40 cellular contexts compared by ENCODE assay signal in the genomic region with DNA sequence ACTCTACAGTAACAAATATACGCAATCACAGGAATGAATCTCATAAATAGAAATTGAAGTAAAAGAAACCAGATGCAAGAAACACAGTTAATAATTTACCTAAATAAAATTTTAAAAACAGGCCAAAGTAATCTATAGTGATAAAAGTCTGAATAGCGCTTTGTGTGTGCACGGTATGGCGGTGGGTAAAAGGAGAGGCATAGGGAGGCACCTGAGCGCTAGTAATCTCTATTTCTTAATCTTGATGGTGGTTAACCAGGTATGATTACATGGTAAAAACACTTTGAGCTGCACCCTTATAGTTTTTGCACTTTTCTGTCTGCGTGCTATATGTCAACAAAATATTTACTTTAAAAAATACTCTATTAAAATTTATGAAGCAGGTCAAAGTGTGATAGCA.
"Had no signal": no experiment of that assay in that cellular context is flagged by ENCODE, and none has a peak within 500 bp of the region (broad histone marks: within the 10 kb centered on the region; RNA-seq: fewer than 3 reads in every experiment).

No MANE protein-coding gene starts in this region.

- H3K4me3 Mint-ChIP-seq: activated naive CD4-positive, alpha-beta T cell treated with anti-CD3 and anti-CD28 coated beads for 36 hours; activated naive CD4-positive, alpha-beta T cell treated with anti-CD3 and anti-CD28 coated beads, Interleukin-2, amount 10 ng/mL, durations not matched to agents 7 days and 5 days; activated naive CD4-positive, alpha-beta T cell treated with anti-CD3 and anti-CD28 coated beads, Interleukin-2, amount 50 U/mL, for 24 hours; activated naive CD8-positive, alpha-beta T cell; activated naive CD8-positive, alpha-beta T cell treated with anti-CD3 and anti-CD28 coated beads for 36 hours; activated naive CD8-positive, alpha-beta T cell treated with anti-CD3 and anti-CD28 coated beads, Interleukin-2, amount 10 ng/mL, durations not matched to agents 7 days and 5 days; activated naive CD8-positive, alpha-beta T cell treated with anti-CD3 and anti-CD28 coated beads, Interleukin-2, amount 50 U/mL, for 24 hours; activated T-cell treated with anti-CD3 and anti-CD28 coated beads, Interleukin-2, amount 50 U/mL, for 24 hours; activated T-cell treated with anti-CD3 and anti-CD28 coated beads, Interleukin-2, amount 50 U/mL, for 4 hours; activated T-cell treated with anti-CD3 and anti-CD28 coated beads, Interleukin-2, amount 50 U/mL, for 72 hours; activated T-helper 1 cell treated with anti-CD3 and anti-CD28 coated beads, Interleukin-12 subunit alpha, Interleukin-12 subunit beta, Interleukin-2, Interleukin-4 antibody, amounts not matched to agents 30 ng/mL and 10 ng/mL and 1 ng/mL, durations not matched to agents 14 hours and 24 hours and 36 hours; brain; central memory CD8-positive, alpha-beta T cell had no signal

- H3K9me3 ChIP-seq: adrenal gland, ascending aorta, body of pancreas, breast epithelium had no signal

- H3K27me3 Mint-ChIP-seq: activated naive CD4-positive, alpha-beta T cell treated with anti-CD3 and anti-CD28 coated beads, Interleukin-2, amount 10 ng/mL, durations not matched to agents 7 days and 5 days; activated naive CD4-positive, alpha-beta T cell treated with anti-CD3 and anti-CD28 coated beads, Interleukin-2, amount 50 U/mL, for 24 hours; activated naive CD8-positive, alpha-beta T cell; activated naive CD8-positive, alpha-beta T cell treated with anti-CD3 and anti-CD28 coated beads for 36 hours; activated naive CD8-positive, alpha-beta T cell treated with anti-CD3 and anti-CD28 coated beads, Interleukin-2, amount 10 ng/mL, durations not matched to agents 7 days and 5 days; activated naive CD8-positive, alpha-beta T cell treated with anti-CD3 and anti-CD28 coated beads, Interleukin-2, amount 50 U/mL, for 24 hours; activated T-cell treated with anti-CD3 and anti-CD28 coated beads, Interleukin-2, amount 50 U/mL, for 24 hours; brain; central memory CD8-positive, alpha-beta T cell had no signal

- FAIRE-seq: astrocyte, bronchial epithelial cell had no signal

- H3K27ac Mint-ChIP-seq: activated naive CD4-positive, alpha-beta T cell treated with anti-CD3 and anti-CD28 coated beads for 36 hours; activated naive CD4-positive, alpha-beta T cell treated with anti-CD3 and anti-CD28 coated beads, Interleukin-2, amount 10 ng/mL, durations not matched to agents 7 days and 5 days; activated naive CD4-positive, alpha-beta T cell treated with anti-CD3 and anti-CD28 coated beads, Interleukin-2, amount 50 U/mL, for 24 hours; activated naive CD4-positive, alpha-beta T cell treated with anti-CD3 and anti-CD28 coated beads, Interleukin-2, amount 50 U/mL, for 72 hours; activated naive CD8-positive, alpha-beta T cell; activated naive CD8-positive, alpha-beta T cell treated with anti-CD3 and anti-CD28 coated beads for 36 hours; activated naive CD8-positive, alpha-beta T cell treated with anti-CD3 and anti-CD28 coated beads, Interleukin-2, amount 10 ng/mL, durations not matched to agents 7 days and 5 days; activated naive CD8-positive, alpha-beta T cell treated with anti-CD3 and anti-CD28 coated beads, Interleukin-2, amount 50 U/mL, for 24 hours; activated T-cell treated with anti-CD3 and anti-CD28 coated beads, Interleukin-2, amount 50 U/mL, for 24 hours; activated T-cell treated with anti-CD3 and anti-CD28 coated beads, Interleukin-2, amount 50 U/mL, for 72 hours; activated T-helper 1 cell treated with anti-CD3 and anti-CD28 coated beads, Interleukin-12 subunit alpha, Interleukin-12 subunit beta, Interleukin-2, Interleukin-4 antibody, amounts not matched to agents 30 ng/mL and 10 ng/mL and 1 ng/mL, durations not matched to agents 14 hours and 24 hours and 36 hours; activated T-helper 2 cell treated with anti-CD3 and anti-CD28 coated beads, Interferon-gamma antibody, Interleukin-2, Interleukin-4, amounts not matched to agents 10 μg/mL and 5 μg/mL and 100 μg/mL, durations not matched to agents 14 hours and 24 hours and 36 hours; brain had no signal

- H3K4me1 ChIP-seq: adrenal gland, ascending aorta, body of pancreas, breast epithelium had no signal

- H3K27ac ChIP-seq: adrenal gland, ascending aorta, body of pancreas, brain microvascular endothelial cell, breast epithelium, cardiac muscle cell had no signal

- H3K27me3 ChIP-seq: adrenal gland, ascending aorta, body of pancreas, brain microvascular endothelial cell, breast epithelium, cardiac muscle cell had no signal

- DNase-seq: activated effector memory CD4-positive, alpha-beta T cell treated with anti-CD3 and anti-CD28 coated beads, Interleukin-2, amount 50 U/mL, for 16 hours; activated effector memory CD4-positive, alpha-beta T cell treated with Interleukin-2 at 50 U/mL for 16 hours; activated gamma-delta T cell; activated gamma-delta T cell treated with Interleukin-2 at 50 U/mL for 16 hours; activated naive CD4-positive, alpha-beta T cell; activated naive CD4-positive, alpha-beta T cell treated with anti-CD3 and anti-CD28 coated beads for 36 hours; activated naive CD4-positive, alpha-beta T cell treated with anti-CD3 and anti-CD28 coated beads, Interleukin-2, amount 10 ng/mL, durations not matched to agents 7 days and 5 days; activated naive CD4-positive, alpha-beta T cell treated with anti-CD3 and anti-CD28 coated beads, Interleukin-2, amount 50 U/mL, for 16 hours; activated naive CD4-positive, alpha-beta T cell treated with Interleukin-2 at 50 U/mL for 16 hours; activated naive CD8-positive, alpha-beta T cell treated with anti-CD3 and anti-CD28 coated beads for 36 hours; activated naive CD8-positive, alpha-beta T cell treated with anti-CD3 and anti-CD28 coated beads, Interleukin-2, amount 10 ng/mL, durations not matched to agents 7 days and 5 days; activated naive CD8-positive, alpha-beta T cell treated with anti-CD3 and anti-CD28 coated beads, Interleukin-2, amount 50 U/mL, for 24 hours; activated T-cell treated with anti-CD3 and anti-CD28 coated beads for 4 hours; activated T-cell treated with anti-CD3 and anti-CD28 coated beads, Interleukin-2, amount 50 U/mL, for 1 hour; activated T-cell treated with anti-CD3 and anti-CD28 coated beads, Interleukin-2, amount 50 U/mL, for 24 hours; activated T-cell treated with anti-CD3 and anti-CD28 coated beads, Interleukin-2, amount 50 U/mL, for 4 hours; activated T-cell treated with anti-CD3 and anti-CD28 coated beads, Interleukin-2, amount 50 U/mL, for 48 hours; activated T-cell treated with anti-CD3 and anti-CD28 coated beads, Interleukin-2, amount 50 U/mL, for 72 hours; adrenal gland; amniotic stem cell; amygdala; anterior cingulate cortex; aorta; body of pancreas; brain microvascular endothelial cell; caudate nucleus; central memory CD4-positive, alpha-beta T cell; cerebellar nuclear complex had no signal

- H3K36me3 Mint-ChIP-seq: activated naive CD4-positive, alpha-beta T cell treated with anti-CD3 and anti-CD28 coated beads, Interleukin-2, amount 10 ng/mL, durations not matched to agents 7 days and 5 days; activated naive CD8-positive, alpha-beta T cell; activated naive CD8-positive, alpha-beta T cell treated with anti-CD3 and anti-CD28 coated beads for 36 hours; brain had no signal

- H3K4me1 Mint-ChIP-seq: brain had no signal

- H3K4me3 ChIP-seq: adrenal gland, ascending aorta, body of pancreas, breast epithelium, cardiac muscle cell had no signal

- H3K9me3 Mint-ChIP-seq: activated naive CD4-positive, alpha-beta T cell treated with anti-CD3 and anti-CD28 coated beads for 36 hours; activated naive CD8-positive, alpha-beta T cell treated with anti-CD3 and anti-CD28 coated beads for 36 hours; activated T-cell treated with anti-CD3 and anti-CD28 coated beads, Interleukin-2, amount 50 U/mL, for 24 hours; brain; central memory CD8-positive, alpha-beta T cell had no signal

- H3K36me3 ChIP-seq: adrenal gland, ascending aorta, brain microvascular endothelial cell, breast epithelium, cardiac muscle cell had no signal

- ATAC-seq: activated naive CD4-positive, alpha-beta T cell treated with anti-CD3 and anti-CD28 coated beads, Interleukin-2, amount 50 U/mL, for 72 hours; activated naive CD8-positive, alpha-beta T cell treated with anti-CD3 and anti-CD28 coated beads, Interleukin-2, amount 50 U/mL, for 24 hours; activated T-cell treated with anti-CD3 and anti-CD28 coated beads, Interleukin-2, amount 50 U/mL, for 4 hours; activated T-cell treated with anti-CD3 and anti-CD28 coated beads, Interleukin-2, amount 50 U/mL, for 72 hours; body of pancreas had no signal
